In genomic region chr2:207990784-207991183, GRCh38 we compare ENCODE assay signal across 27 cellular contexts.
"Had no signal": no experiment of that assay in that cellular context is flagged by ENCODE, and none has a peak within 500 bp of the region (broad histone marks: within the 10 kb centered on the region; RNA-seq: fewer than 3 reads in every experiment).

No MANE protein-coding gene starts in this region.

- H3K4me1 ChIP-seq: colonic mucosa, left lung, lower lobe of right lung had no signal

- H3K9me3 Mint-ChIP-seq: dendritic cell treated with granulocyte-macrophage colony-stimulating factor and Interleukin-4, amounts not matched to agents 40 ng/mL and 50 ng/mL, for 4 days; effector memory CD8-positive, alpha-beta T cell; endodermal cell; mesothelial cell of epicardium; naive B cell had no signal

- H3K36me3 Mint-ChIP-seq: mesothelial cell of epicardium, naive B cell had no signal

- H3K4me3 Mint-ChIP-seq: dendritic cell treated with granulocyte-macrophage colony-stimulating factor and Interleukin-4, amounts not matched to agents 40 ng/mL and 50 ng/mL, for 4 days; effector memory CD8-positive, alpha-beta T cell; endodermal cell; mesothelial cell of epicardium; naive B cell had no signal

- H3K27me3 ChIP-seq: colonic mucosa, esophagus muscularis mucosa, gastrocnemius medialis, heart right ventricle, left lung had no signal

- H3K9me3 ChIP-seq: colonic mucosa, esophagus muscularis mucosa, gastrocnemius medialis, heart right ventricle, left lung, lower lobe of right lung, mucosa of descending colon had no signal

- DNase-seq: colonic mucosa; cortex of kidney; effector CD8-positive, alpha-beta T cell; effector memory CD8-positive, alpha-beta T cell; endodermal cell; erythroblast; foreskin fibroblast; foreskin melanocyte; gastrocnemius medialis; glutamatergic neuron; head of caudate nucleus; heart right ventricle; hippocampal formation; left cardiac atrium; left lung; left ventricle myocardium superior; lower lobe of right lung; mesenchymal stem cell; mucosa of descending colon; naive B cell had no signal

- ATAC-seq: effector memory CD8-positive, alpha-beta T cell; gastrocnemius medialis; heart right ventricle; left cardiac atrium; left lung; left ventricle myocardium superior; lower lobe of right lung; mucosa of descending colon had no signal

- H3K27me3 Mint-ChIP-seq: dendritic cell treated with granulocyte-macrophage colony-stimulating factor and Interleukin-4, amounts not matched to agents 40 ng/mL and 50 ng/mL, for 4 days; effector memory CD8-positive, alpha-beta T cell; naive B cell had no signal

- FAIRE-seq: endometrium, islet of Langerhans, keratinocyte had no signal

- H3K36me3 ChIP-seq: colonic mucosa, esophagus muscularis mucosa, gastrocnemius medialis, left lung had no signal

- H3K27ac Mint-ChIP-seq: dendritic cell treated with granulocyte-macrophage colony-stimulating factor and Interleukin-4, amounts not matched to agents 40 ng/mL and 50 ng/mL, for 4 days; effector memory CD8-positive, alpha-beta T cell; endodermal cell; mesothelial cell of epicardium had no signal

- H3K4me3 ChIP-seq: colonic mucosa, esophagus muscularis mucosa, gastrocnemius medialis, heart right ventricle, left lung, lower lobe of right lung, mucosa of descending colon had no signal

- H3K27ac ChIP-seq: colonic mucosa, epithelial cell of prostate, esophagus muscularis mucosa, gastrocnemius medialis, heart right ventricle, left lung, lower lobe of right lung had no signal

- H3K4me1 Mint-ChIP-seq: endodermal cell, mesothelial cell of epicardium had no signal
